8 cellular contexts compared by ENCODE assay signal in the genomic region with DNA sequence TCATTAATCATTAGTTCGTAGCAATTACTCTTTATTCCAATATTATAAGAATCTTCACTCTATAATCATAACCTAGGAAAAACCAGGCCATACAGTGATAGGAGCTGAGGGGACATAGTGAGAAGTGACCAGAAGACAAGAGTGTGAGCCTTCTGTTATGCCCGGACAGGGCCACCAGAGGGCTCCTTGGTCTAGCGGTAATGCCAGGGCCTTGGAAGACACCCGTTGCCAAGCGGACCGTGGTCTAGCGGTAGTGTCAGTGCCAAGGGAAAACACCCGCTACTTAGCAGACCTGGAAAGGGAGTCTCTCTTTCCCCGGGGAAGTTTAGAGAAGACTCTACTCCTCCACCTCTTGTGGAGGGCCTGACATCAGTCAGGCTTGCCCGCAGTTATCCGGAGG.
DNase-seq lines count a peak whose midpoint lies in the region; ATAC-seq and TF ChIP-seq lines count a peak whose summit lies in the region.
"Not testable (repeated sequence)": the region's sequence is repeated elsewhere in the genome, so short reads cannot be mapped to it uniquely, and the experiment has no call there.

No MANE protein-coding gene starts in this region.

- peak overlapping the region; percentile 41; the same call in 1 of the 2 replicates for H2AFZ ChIP-seq in KMS-11 (ENCODE audit: low read depth)
- not testable (repeated sequence) for H2AFZ ChIP-seq in OCI-LY7 (ENCODE audit: low read length); trophoblast cell (ENCODE audit: insufficient read depth, low read length, poor library complexity)

- H3K18ac ChIP-seq in trophoblast cell (ENCODE audit: low read length) = not testable (repeated sequence)

- H3K23ac ChIP-seq in trophoblast cell (ENCODE audit: low read length) = not testable (repeated sequence)

- H3K36me3 Mint-ChIP-seq in activated CD4-positive, alpha-beta T cell treated with anti-CD3 and anti-CD28 coated beads for 36 hours (ENCODE audit: low read depth) = not testable (repeated sequence)

- not testable (repeated sequence) for H3K9me3 Mint-ChIP-seq in activated CD4-positive, alpha-beta T cell treated with anti-CD3 and anti-CD28 coated beads for 36 hours (ENCODE audit: low read depth)

- H2BK12ac ChIP-seq in trophoblast cell (ENCODE audit: low read length) = not testable (repeated sequence)

- POLR2A ChIA-PET in OCI-LY7 (lab: Charles Lee); activated CD4-positive, alpha-beta T cell treated with anti-CD3 and anti-CD28 coated beads for 36 hours (lab: Charles Lee): not testable (repeated sequence)

- not testable (repeated sequence) for H4K8ac ChIP-seq in trophoblast cell (ENCODE audit: low read depth, low read length)

- H3K4ac ChIP-seq in trophoblast cell (ENCODE audit: low read depth, low read length) = not testable (repeated sequence)

- not testable (repeated sequence) for H3K4me1 Mint-ChIP-seq in activated CD4-positive, alpha-beta T cell treated with anti-CD3 and anti-CD28 coated beads for 36 hours

- CTCF ChIA-PET in OCI-LY7 (lab: Charles Lee; ENCODE audit: unreplicated experiment); activated CD4-positive, alpha-beta T cell treated with anti-CD3 and anti-CD28 coated beads for 36 hours (lab: Charles Lee): not testable (repeated sequence)

- TF ChIP-seq CTCF in KMS-11 (conservative IDR thresholded peaks at IDR 0.05; ENCODE audit: low read depth, low read length) (peak; percentile 67), OCI-LY7 (conservative IDR thresholded peaks at IDR 0.05; ENCODE audit: low read length) (peak; percentile 67)

- not testable (repeated sequence) for H2BK120ac ChIP-seq in trophoblast cell (ENCODE audit: insufficient read depth, low read length, poor library complexity)

- not testable (repeated sequence) for H3K4me1 ChIP-seq in KMS-11 (ENCODE audit: low read depth, poor library complexity, severe bottlenecking); trophoblast cell (ENCODE audit: control insufficient read depth in 1 of 2, insufficient read depth in 2 of 2, low read length in 2 of 2)
- H3K4me1 ChIP-seq in OCI-LY7 (ENCODE audit: insufficient read depth, low read length, poor library complexity, severe bottlenecking) = peaks cover 17% of the 10 kb centered on the region

- not testable (repeated sequence) for H3K4me3 ChIP-seq in KMS-11 (IDR thresholded peaks at IDR 0.05; ENCODE audit: insufficient read depth, low read depth, low read length); OCI-LY7 (ENCODE audit: low read depth, low read length, poor library complexity, severe bottlenecking); trophoblast cell (ENCODE audit: low read depth, low read length)

- H2BK5ac ChIP-seq in trophoblast cell (ENCODE audit: low read depth, low read length, poor library complexity) = not testable (repeated sequence)

- H3K36me3 ChIP-seq in KMS-11 (ENCODE audit: insufficient read depth); OCI-LY7 (ENCODE audit: insufficient read depth, low read length); trophoblast cell (ENCODE audit: control insufficient read depth in 1 of 2, insufficient read depth in 2 of 2, low read length in 2 of 2): not testable (repeated sequence)

- in situ Hi-C loops in ACHN (cut with HindIII; ENCODE audit: low pct_ligation_motif_present, low pct_unique_long_range_greater_than_20kb, low sequenced_read_pairs); G401 (cut with HindIII; ENCODE audit: low sequenced_read_pairs): not testable (repeated sequence)

- WGBS in trophoblast cell (ENCODE audit: extremely low coverage, insufficient coverage, insufficient read length) = no CpG with 5 or more reads among the region's 11 CpGs

- H3K9me3 ChIP-seq in OCI-LY7 (ENCODE audit: low read length); trophoblast cell (ENCODE audit: insufficient read depth, low read depth, low read length): not testable (repeated sequence)

- not testable (repeated sequence) for H3K79me2 ChIP-seq in KMS-11 (ENCODE audit: insufficient read depth, low read depth); OCI-LY7 (ENCODE audit: insufficient read depth, low read depth, low read length); trophoblast cell (ENCODE audit: control insufficient read depth, insufficient read depth, low read length, poor library complexity)

- intact Hi-C loops in OCI-LY7 (cut with micrococcal nuclease; ENCODE audit: unreplicated experiment); left ventricle myocardium superior (cut with micrococcal nuclease): not testable (repeated sequence)
- intact Hi-C loops in activated CD4-positive, alpha-beta T cell treated with anti-CD3 and anti-CD28 coated beads for 36 hours (cut with DNase I, micrococcal nuclease) = loop anchor here (2.0 to 5.0 kb wide), 2 partner anchors 36 to 39 kb away; no protein-coding TSS in a partner anchor

- H3K9ac ChIP-seq in KMS-11; trophoblast cell (ENCODE audit: low read length): not testable (repeated sequence)

- BruUV-seq in OCI-LY7 (replicated peaks; lab: Mats Ljungman, UMichigan) = not testable (repeated sequence)

- not testable (repeated sequence) for H3K27me3 Mint-ChIP-seq in activated CD4-positive, alpha-beta T cell treated with anti-CD3 and anti-CD28 coated beads for 36 hours

- not testable (repeated sequence) for H4K91ac ChIP-seq in trophoblast cell (ENCODE audit: low read depth, low read length)

- not testable (repeated sequence) for H3K27ac Mint-ChIP-seq in activated CD4-positive, alpha-beta T cell treated with anti-CD3 and anti-CD28 coated beads for 36 hours

- peak overlapping the region; percentile 21; the same call in 1 of the 2 replicates for H3K4me2 ChIP-seq in KMS-11
- not testable (repeated sequence) for H3K4me2 ChIP-seq in OCI-LY7 (ENCODE audit: low read length); trophoblast cell (ENCODE audit: low read length)

- DNase-seq in ACHN (peak; percentile 23), G401 (ENCODE audit: low spot score) (peak; percentile 83), dermis blood vessel endothelial cell (peak; percentile 54), left ventricle myocardium superior (peak; percentile 44), trophoblast cell (peak; percentile 42 to 49)
- not testable (repeated sequence) for DNase-seq in OCI-LY7 (ENCODE audit: low spot score)
- peak; percentile 27 for DNase-seq in activated CD4-positive, alpha-beta T cell treated with anti-CD3 and anti-CD28 coated beads for 36 hours

- H3K27me3 ChIP-seq in KMS-11 (ENCODE audit: insufficient read depth, low read depth); trophoblast cell (ENCODE audit: insufficient read depth, low read length): not testable (repeated sequence)

- H3K79me1 ChIP-seq in trophoblast cell (ENCODE audit: low read length) = not testable (repeated sequence)

- H3K4me3 Mint-ChIP-seq in activated CD4-positive, alpha-beta T cell treated with anti-CD3 and anti-CD28 coated beads for 36 hours = not testable (repeated sequence)

- not testable (repeated sequence) for H2AK5ac ChIP-seq in trophoblast cell (ENCODE audit: low read length)

- not testable (repeated sequence) for ATAC-seq in activated CD4-positive, alpha-beta T cell treated with anti-CD3 and anti-CD28 coated beads for 36 hours; left ventricle myocardium superior

- H3K14ac ChIP-seq in trophoblast cell (ENCODE audit: low read length) = not testable (repeated sequence)

- not testable (repeated sequence) for H4K12ac ChIP-seq in trophoblast cell (ENCODE audit: low read depth, low read length)

- H4K20me1 ChIP-seq in KMS-11 (ENCODE audit: insufficient read depth); OCI-LY7 (ENCODE audit: insufficient read depth, low read length): not testable (repeated sequence)

- not testable (repeated sequence) for H3K9me2 ChIP-seq in OCI-LY7 (ENCODE audit: insufficient read depth, low read length)

- H3K27ac ChIP-seq in KMS-11; OCI-LY7 (ENCODE audit: low read depth, low read length, poor library complexity, severe bottlenecking); trophoblast cell (ENCODE audit: low read depth, low read length): not testable (repeated sequence)
